ENCODE assay signal across 1 cellular context in the genomic region with DNA sequence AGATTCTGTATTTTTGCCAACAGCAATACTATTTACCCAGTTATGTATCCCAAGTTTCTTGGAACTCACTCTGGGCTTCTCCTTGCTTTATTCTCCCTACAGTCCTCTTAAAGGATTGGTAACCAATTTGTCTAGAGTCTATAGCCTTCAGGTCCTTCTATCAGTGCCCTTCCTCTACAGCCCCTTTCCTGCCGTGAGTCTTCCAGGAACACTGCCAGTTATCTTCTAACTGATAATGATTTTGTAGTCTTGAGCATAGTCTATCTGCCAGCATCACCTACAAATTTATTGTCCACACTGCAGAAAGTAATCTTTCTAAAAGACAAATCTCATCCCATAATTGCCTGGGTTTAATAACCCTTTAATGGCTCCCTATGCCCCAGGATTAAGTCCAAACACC.
TF ChIP-seq lines count a peak whose summit lies in the region.

No MANE protein-coding gene starts in this region.

TF ChIP-seq in K562, 482 proteins besides CTCF, POLR2A, EP300 and RAD21:
- TF ChIP-seq ZNF263 (CRISPR knock-in tag; IDR thresholded peaks at IDR 0.05; ENCODE audit: borderline replicate concordance) = no peak
- TF ChIP-seq KLF1 (tag; IDR thresholded peaks at IDR 0.05) = no peak
- TF ChIP-seq RHOXF2B (CRISPR knock-in tag; conservative IDR thresholded peaks at IDR 0.05) = no peak
- no peak for TF ChIP-seq ZNF785 (CRISPR knock-in tag; IDR thresholded peaks at IDR 0.05)
- TF ChIP-seq HMBOX1 (IDR thresholded peaks at IDR 0.05) = peak; percentile 65
- TF ChIP-seq, protein P1, sequence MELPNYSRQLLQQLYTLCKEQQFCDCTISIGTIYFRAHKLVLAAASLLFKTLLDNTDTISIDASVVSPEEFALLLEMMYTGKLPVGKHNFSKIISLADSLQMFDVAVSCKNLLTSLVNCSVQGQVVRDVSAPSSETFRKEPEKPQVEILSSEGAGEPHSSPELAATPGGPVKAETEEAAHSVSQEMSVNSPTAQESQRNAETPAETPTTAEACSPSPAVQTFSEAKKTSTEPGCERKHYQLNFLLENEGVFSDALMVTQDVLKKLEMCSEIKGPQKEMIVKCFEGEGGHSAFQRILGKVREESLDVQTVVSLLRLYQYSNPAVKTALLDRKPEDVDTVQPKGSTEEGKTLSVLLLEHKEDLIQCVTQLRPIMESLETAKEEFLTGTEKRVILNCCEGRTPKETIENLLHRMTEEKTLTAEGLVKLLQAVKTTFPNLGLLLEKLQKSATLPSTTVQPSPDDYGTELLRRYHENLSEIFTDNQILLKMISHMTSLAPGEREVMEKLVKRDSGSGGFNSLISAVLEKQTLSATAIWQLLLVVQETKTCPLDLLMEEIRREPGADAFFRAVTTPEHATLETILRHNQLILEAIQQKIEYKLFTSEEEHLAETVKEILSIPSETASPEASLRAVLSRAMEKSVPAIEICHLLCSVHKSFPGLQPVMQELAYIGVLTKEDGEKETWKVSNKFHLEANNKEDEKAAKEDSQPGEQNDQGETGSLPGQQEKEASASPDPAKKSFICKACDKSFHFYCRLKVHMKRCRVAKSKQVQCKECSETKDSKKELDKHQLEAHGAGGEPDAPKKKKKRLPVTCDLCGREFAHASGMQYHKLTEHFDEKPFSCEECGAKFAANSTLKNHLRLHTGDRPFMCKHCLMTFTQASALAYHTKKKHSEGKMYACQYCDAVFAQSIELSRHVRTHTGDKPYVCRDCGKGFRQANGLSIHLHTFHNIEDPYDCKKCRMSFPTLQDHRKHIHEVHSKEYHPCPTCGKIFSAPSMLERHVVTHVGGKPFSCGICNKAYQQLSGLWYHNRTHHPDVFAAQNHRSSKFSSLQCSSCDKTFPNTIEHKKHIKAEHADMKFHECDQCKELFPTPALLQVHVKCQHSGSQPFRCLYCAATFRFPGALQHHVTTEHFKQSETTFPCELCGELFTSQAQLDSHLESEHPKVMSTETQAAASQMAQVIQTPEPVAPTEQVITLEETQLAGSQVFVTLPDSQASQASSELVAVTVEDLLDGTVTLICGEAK (IDR thresholded peaks at IDR 0.05) = no peak
- TF ChIP-seq, protein P1 (CRISPR knock-in tag; IDR thresholded peaks at IDR 0.05) = no peak
